ENCODE assay signal across 8 cellular contexts in the genomic region with DNA sequence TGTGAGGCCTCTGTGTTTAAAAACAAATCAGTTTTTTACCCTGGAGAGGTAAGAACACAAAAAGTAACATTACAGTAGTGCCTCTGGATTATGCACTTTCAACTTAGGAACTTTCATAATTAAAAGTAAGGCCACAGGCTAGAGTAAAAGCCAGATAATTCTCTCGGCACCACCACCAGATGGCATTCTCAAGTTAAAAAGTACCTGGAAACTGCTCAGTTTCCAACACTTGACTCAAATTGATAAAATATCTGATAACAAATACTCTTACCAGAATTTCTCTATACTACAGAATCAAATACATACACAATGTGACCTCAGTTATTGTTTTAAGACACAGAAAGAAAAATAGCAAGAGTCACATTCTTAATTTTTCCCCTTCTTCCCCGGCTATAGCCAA. TPM values are rescaled to one million over a fixed set of nuclear protein-coding genes. Genes with fewer than 3 reads are reported as not detected.
DNase-seq lines count a peak whose midpoint lies in the region; ATAC-seq lines count a peak whose summit lies in the region.

No MANE protein-coding gene starts in this region.

- no peak for ATAC-seq in activated T-cell treated with anti-CD3 and anti-CD28 coated beads, Interleukin-2, amount 50 U/mL, for 4 hours
- ATAC-seq in HG03469 (IDR thresholded peaks at IDR 0.05; ENCODE audit: unreplicated experiment) (no peak), GM21381 (IDR thresholded peaks at IDR 0.05; ENCODE audit: unreplicated experiment) (no peak)

- in situ Hi-C loops in ACHN (cut with HindIII; ENCODE audit: low pct_ligation_motif_present, low pct_unique_long_range_greater_than_20kb, low sequenced_read_pairs): no loop called here

- peaks cover 22% of the 10 kb centered on the region for H3K36me3 Mint-ChIP-seq in activated T-cell treated with anti-CD3 and anti-CD28 coated beads, Interleukin-2, amount 50 U/mL, for 4 hours (ENCODE audit: insufficient read depth)

- H3K9me3 Mint-ChIP-seq in activated T-cell treated with anti-CD3 and anti-CD28 coated beads, Interleukin-2, amount 50 U/mL, for 4 hours: no peaks in the 10 kb centered on the region

- no peak overlapping the region for H3K4me3 Mint-ChIP-seq in activated T-cell treated with anti-CD3 and anti-CD28 coated beads, Interleukin-2, amount 50 U/mL, for 4 hours

- H3K27me3 Mint-ChIP-seq in activated T-cell treated with anti-CD3 and anti-CD28 coated beads, Interleukin-2, amount 50 U/mL, for 4 hours (ENCODE audit: low read depth): no peaks in the 10 kb centered on the region

- DNase-seq in ACHN (peak; percentile 44), ELR (ENCODE audit: low read depth) (peak; percentile 55), LHCN-M2 (ENCODE audit: low read depth) (peak; percentile 29), iPS-NIHi7 (ENCODE audit: extremely low spot score) (peak; percentile 30), superior temporal gyrus (ENCODE audit: extremely low spot score) (peak; percentile 65)
- peak; percentile 30 for DNase-seq in activated T-cell treated with anti-CD3 and anti-CD28 coated beads, Interleukin-2, amount 50 U/mL, for 4 hours

- peaks cover 4% of the 10 kb centered on the region for H3K4me1 Mint-ChIP-seq in activated T-cell treated with anti-CD3 and anti-CD28 coated beads, Interleukin-2, amount 50 U/mL, for 4 hours (ENCODE audit: low read depth)

RNA-seq across cellular contexts. Expression of gene SPICE1, which starts 19.9 kb away (rescaled TPM):
- total RNA-seq in LHCN-M2 (2014; rRNA removed): 11.9 and 14.4 TPM in 2 replicates
- polyA plus RNA-seq in LHCN-M2 (2012): 1.5 TPM
- 10 to 100 TPM; 12.8 to 16.7 (median 14.2) TPM for total RNA-seq in activated T-cell treated with anti-CD3 and anti-CD28 coated beads, Interleukin-2, amount 50 U/mL, for 4 hours

RNA-seq across cellular contexts. Expression of gene SIDT1, which starts 37.3 kb away (rescaled TPM):
- not detected in 2 replicates for total RNA-seq in LHCN-M2 (2014; rRNA removed)
- not detected for polyA plus RNA-seq in LHCN-M2 (2012)
- total RNA-seq in activated T-cell treated with anti-CD3 and anti-CD28 coated beads, Interleukin-2, amount 50 U/mL, for 4 hours: 1 to 10 TPM; 4.8 to 7.0 (median 6.0) TPM

RNA-seq across cellular contexts. Expression of gene CFAP44, which starts 53.7 kb away (rescaled TPM):
- 1.7 and 2.4 TPM in 2 replicates for total RNA-seq in LHCN-M2 (2014; rRNA removed)
- polyA plus RNA-seq in LHCN-M2 (2012): 0.47 TPM
- total RNA-seq in activated T-cell treated with anti-CD3 and anti-CD28 coated beads, Interleukin-2, amount 50 U/mL, for 4 hours: 1 to 10 TPM; 1.8 to 4.4 (median 3.4) TPM
